ENCODE assay signal across 13 cellular contexts in genomic region chr9:134525070-134525815, GRCh38.
"Had no signal": no experiment of that assay in that cellular context is flagged by ENCODE, and none has a peak within 500 bp of the region (broad histone marks: within the 10 kb centered on the region; RNA-seq: fewer than 3 reads in every experiment).

No MANE protein-coding gene starts in this region.

- H3K4me3 Mint-ChIP-seq: activated CD8-positive, alpha-beta T cell treated with anti-CD3 and anti-CD28 coated beads, Interleukin-2, amount 10 ng/mL, durations not matched to agents 7 days and 5 days; mesothelial cell of epicardium; neural progenitor cell; T-helper 1 cell treated with Interleukin-12 subunit alpha and Interleukin-12 subunit beta and Interleukin-4 antibody, amounts not matched to agents 30 μg/mL and 1 μg/mL, for 36 hours; type B pancreatic cell had no signal

- H3K27me3 ChIP-seq: neural progenitor cell had no signal

- H3K36me3 Mint-ChIP-seq: neural progenitor cell, type B pancreatic cell had no signal

- H3K4me1 ChIP-seq: gastroesophageal sphincter, neural progenitor cell had no signal

- H3K9me3 Mint-ChIP-seq: T-helper 1 cell treated with Interleukin-12 subunit alpha and Interleukin-12 subunit beta and Interleukin-4 antibody, amounts not matched to agents 30 μg/mL and 1 μg/mL, for 36 hours had no signal

- DNase-seq: activated CD4-positive, alpha-beta T cell treated with anti-CD3 and anti-CD28 coated beads for 4 hours; activated CD8-positive, alpha-beta T cell treated with anti-CD3 and anti-CD28 coated beads, Interleukin-2, amount 10 ng/mL, durations not matched to agents 7 days and 5 days; activated gamma-delta T cell; caudate nucleus; effector memory CD4-positive, alpha-beta T cell; small intestine had no signal

- H3K9ac ChIP-seq: neural progenitor cell had no signal

- H3K4me2 ChIP-seq: neural progenitor cell had no signal

- ATAC-seq: activated CD8-positive, alpha-beta T cell treated with anti-CD3 and anti-CD28 coated beads, Interleukin-2, amount 10 ng/mL, durations not matched to agents 7 days and 5 days had no signal

- H3K4me3 ChIP-seq: coronary artery, gastroesophageal sphincter, neural progenitor cell had no signal

- H2AFZ ChIP-seq: neural progenitor cell had no signal

- H3K27ac ChIP-seq: epithelial cell of prostate, neural progenitor cell had no signal

- H3K36me3 ChIP-seq: gastroesophageal sphincter, neural progenitor cell had no signal

- H3K27ac Mint-ChIP-seq: activated CD8-positive, alpha-beta T cell treated with anti-CD3 and anti-CD28 coated beads, Interleukin-2, amount 10 ng/mL, durations not matched to agents 7 days and 5 days; mesothelial cell of epicardium; neural progenitor cell; T-helper 1 cell treated with Interleukin-12 subunit alpha and Interleukin-12 subunit beta and Interleukin-4 antibody, amounts not matched to agents 30 μg/mL and 1 μg/mL, for 36 hours; type B pancreatic cell had no signal
